ENCODE assay signal across 1 cellular context in the genomic region with DNA sequence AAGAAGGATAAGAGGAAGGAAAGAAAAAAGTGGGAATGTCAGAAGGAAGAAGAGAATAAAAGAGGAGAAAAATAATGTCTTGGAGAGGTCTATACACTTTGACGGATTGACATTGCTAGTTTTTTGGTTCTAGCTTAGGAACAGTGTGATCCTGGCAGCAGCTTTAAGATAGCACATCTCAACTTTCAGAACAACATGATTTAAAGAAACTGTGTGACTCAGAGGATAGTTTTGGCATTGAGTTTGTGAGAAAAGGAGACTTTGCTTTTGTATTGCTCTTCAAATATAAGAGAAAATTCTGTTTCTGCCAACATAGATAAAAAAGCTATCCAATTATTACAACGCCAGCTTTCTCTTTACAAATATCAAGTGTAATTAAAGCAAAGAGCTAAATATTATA.
TF ChIP-seq lines count a peak whose summit lies in the region.

No MANE protein-coding gene starts in this region.

TF ChIP-seq in SK-N-SH, 30 proteins besides CTCF, POLR2A, EP300 and RAD21 (continued from another document):
- TF ChIP-seq RFX5 (IDR thresholded peaks at IDR 0.05; ENCODE audit: low read length) (no peak), TCF12 (IDR thresholded peaks at IDR 0.05) (peak; percentile 41), ZBTB33 (IDR thresholded peaks at IDR 0.05; ENCODE audit: borderline replicate concordance, low read depth) (no peak), REST (IDR thresholded peaks at IDR 0.05; ENCODE audit: low read depth, low read length) (no peak), IRF3 (IDR thresholded peaks at IDR 0.05; ENCODE audit: low read depth, low read length) (no peak), TAF1 (IDR thresholded peaks at IDR 0.05; ENCODE audit: borderline replicate concordance, low read depth, low read length) (no peak)
